ENCODE assay signal across 25 cellular contexts in the genomic region with DNA sequence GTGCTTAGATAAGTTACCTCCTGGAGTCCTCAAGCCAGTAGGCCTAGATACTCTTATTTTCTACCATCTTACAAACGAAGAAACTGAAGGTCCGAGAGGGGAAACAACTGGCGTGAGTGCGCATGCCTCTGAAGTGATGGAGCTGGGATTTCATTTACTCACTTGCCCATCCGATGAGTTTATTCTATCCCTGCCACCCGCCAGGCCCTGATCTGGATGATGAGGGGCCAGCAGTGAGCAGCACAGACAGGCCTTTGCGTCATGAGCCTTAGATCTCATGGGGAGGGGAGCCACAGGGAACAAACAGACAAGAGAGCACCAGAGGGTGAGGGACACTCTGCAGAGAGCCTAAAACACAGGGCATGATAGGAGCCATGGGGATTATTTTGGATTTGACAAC. TPM values are rescaled to one million over a fixed set of nuclear protein-coding genes. Genes with fewer than 3 reads are reported as not detected.
"Had no signal": no experiment of that assay in that cellular context is flagged by ENCODE, and none has a peak within 500 bp of the region (broad histone marks: within the 10 kb centered on the region; RNA-seq: fewer than 3 reads in every experiment).

No MANE protein-coding gene starts in this region.

- DNase-seq: hypothalamus; islet precursor cell; left ventricle myocardium inferior; mesendoderm; midbrain; mucosa of descending colon; pancreas; posterior cingulate gyrus; retina; right cardiac atrium; stimulated activated CD4-positive, alpha-beta T cell treated with anti-CD3 and anti-CD28 coated beads, Interleukin-12 subunit alpha, Interleukin-12 subunit beta, amount 100 ng/mL, for 4 hours; stimulated activated CD4-positive, alpha-beta T cell treated with anti-CD3 and anti-CD28 coated beads, Interleukin-15, amount 100 ng/mL, for 24 hours; stimulated activated CD4-positive, alpha-beta T cell treated with anti-CD3 and anti-CD28 coated beads, Interleukin-2, amount 100 ng/mL, for 24 hours; stimulated activated CD4-positive, alpha-beta T cell treated with anti-CD3 and anti-CD28 coated beads, Interleukin-4, amount 100 ng/mL, for 1 hour; stimulated activated naive CD4-positive, alpha-beta T cell; uterus had no signal

- H3K36me3 ChIP-seq: pancreas, prostate gland, uterus had no signal

- H3K27me3 Mint-ChIP-seq: natural killer cell treated with Interleukin-12 subunit alpha and Interleukin-12 subunit beta and Interleukin-15 and Interleukin-18, amount 100 ng/mL, for 72 hours; type B pancreatic cell had no signal

- FAIRE-seq: pancreas had no signal

- H3K4me3 Mint-ChIP-seq: natural killer cell treated with Interleukin-12 subunit alpha and Interleukin-12 subunit beta and Interleukin-15 and Interleukin-18, amount 100 ng/mL, for 72 hours; stimulated activated naive CD8-positive, alpha-beta T cell treated with anti-CD3 and anti-CD28 coated beads, Interleukin-15, Interleukin-2, amounts not matched to agents 100 ng/mL and 50 ng/mL, for 24 hours; type B pancreatic cell had no signal

- H3K4me1 ChIP-seq: pancreas, prostate gland, uterus had no signal

- H3K36me3 Mint-ChIP-seq: natural killer cell treated with Interleukin-12 subunit alpha and Interleukin-12 subunit beta and Interleukin-15 and Interleukin-18, amount 100 ng/mL, for 72 hours; type B pancreatic cell had no signal

- H3K9me3 ChIP-seq: left ventricle myocardium inferior, mucosa of descending colon, pancreas, prostate gland, tibial nerve, uterus had no signal

- H3K27ac Mint-ChIP-seq: naive thymus-derived CD4-positive, alpha-beta T cell; stimulated activated naive CD8-positive, alpha-beta T cell treated with anti-CD3 and anti-CD28 coated beads, Interleukin-15, Interleukin-2, amounts not matched to agents 100 ng/mL and 50 ng/mL, for 24 hours; type B pancreatic cell had no signal

- H3K27ac ChIP-seq: left ventricle myocardium inferior, pancreas, prostate gland, tibial nerve, uterus had no signal

- ATAC-seq: mucosa of descending colon; naive thymus-derived CD4-positive, alpha-beta T cell; natural killer cell treated with Interleukin-12 subunit alpha and Interleukin-12 subunit beta and Interleukin-15 and Interleukin-18, amount 100 ng/mL, for 72 hours; pancreas; right cardiac atrium; sciatic nerve had no signal

- H3K9me3 Mint-ChIP-seq: naive thymus-derived CD4-positive, alpha-beta T cell; natural killer cell treated with Interleukin-12 subunit alpha and Interleukin-12 subunit beta and Interleukin-15 and Interleukin-18, amount 100 ng/mL, for 72 hours; stimulated activated naive CD8-positive, alpha-beta T cell treated with anti-CD3 and anti-CD28 coated beads, Interleukin-15, Interleukin-2, amounts not matched to agents 100 ng/mL and 50 ng/mL, for 24 hours; type B pancreatic cell had no signal

- H3K27me3 ChIP-seq: pancreas, tibial nerve, uterus had no signal

- H3K4me3 ChIP-seq: left ventricle myocardium inferior, lung, mucosa of descending colon, pancreas, prostate gland, skin epidermis, tibial nerve, uterus had no signal

RNA-seq across cellular contexts. Expression of a gene that starts 34.1 kb away (rescaled TPM):
- polyA plus RNA-seq: naive thymus-derived CD4-positive, alpha-beta T cell had no signal
